Comparison of ENCODE assay signal across 22 cellular contexts in genomic region chr11:1484061-1484671, GRCh38. TPM values are rescaled to one million over a fixed set of nuclear protein-coding genes. Genes with fewer than 3 reads are reported as not detected.
DNase-seq lines count a peak whose midpoint lies in the region; ATAC-seq and TF ChIP-seq lines count a peak whose summit lies in the region.
"Had no signal": no experiment of that assay in that cellular context is flagged by ENCODE, and none has a peak within 500 bp of the region (broad histone marks: within the 10 kb centered on the region; RNA-seq: fewer than 3 reads in every experiment).

No MANE protein-coding gene starts in this region.

- H3K4me1 ChIP-seq in right atrium auricular region: peaks cover 0 to 95% of the 10 kb centered on the region in 2 donors
- peaks cover 83% of the 10 kb centered on the region for H3K4me1 ChIP-seq in muscle layer of colon (ENCODE audit: insufficient read depth, low read length)
- peaks cover 77 to 99% (median 88%) of the 10 kb centered on the region in 4 donors for H3K4me1 ChIP-seq in stomach
- H3K4me1 ChIP-seq: neural progenitor cell had no signal

- H3K4me3 ChIP-seq in right atrium auricular region (no peak overlapping the region), muscle layer of colon (ENCODE audit: low read depth in 1 of 2, low read length in 2 of 2) (peak overlapping the region; percentile 5 to 70), stomach (peak overlapping the region in 2 of 4 donors; percentile 13 to 41)
- H3K4me3 ChIP-seq: neural progenitor cell, skin epidermis had no signal

- TF ChIP-seq EP300 in stomach (IDR thresholded peaks at IDR 0.05): no peak

- WGBS in stomach, 5 donors: 89 to 95% (median 94%) methylated on average over 7 to 17 of the region's 17 CpGs

- no peak for TF ChIP-seq POLR2A in stomach (IDR thresholded peaks at IDR 0.05)

- H3K9me3 ChIP-seq in right atrium auricular region: no peaks in the 10 kb centered on the region
- H3K9me3 ChIP-seq in muscle layer of colon (ENCODE audit: low read length): no peaks in the 10 kb centered on the region
- no peaks in the 10 kb centered on the region for H3K9me3 ChIP-seq in stomach

- H3K27ac ChIP-seq in right atrium auricular region (no peak overlapping the region), muscle layer of colon (ENCODE audit: low read depth, low read length) (peak overlapping the region; percentile 96), stomach (peak overlapping the region in 4 of 5 donors; percentile 70 to 84 (median 84))
- H3K27ac ChIP-seq: HL-60, neural progenitor cell had no signal

- intact Hi-C loops in left cardiac atrium (cut with DNase I): no loop called here
- intact Hi-C loops in stomach (cut with DNase I; ENCODE audit: low total_unique reads): no loop called here

- H3K9ac ChIP-seq in muscle layer of colon (ENCODE audit: low read length): peak overlapping the region; percentile 51
- H3K9ac ChIP-seq: neural progenitor cell had no signal

- H3K27me3 ChIP-seq in right atrium auricular region (no peaks in the 10 kb centered on the region), muscle layer of colon (ENCODE audit: control insufficient read depth in 1 of 2, insufficient read depth in 2 of 2, low read length in 2 of 2) (no peaks in the 10 kb centered on the region), stomach (no peaks in the 10 kb centered on the region)
- H3K27me3 ChIP-seq: neural progenitor cell had no signal

- TF ChIP-seq CTCF in right atrium auricular region (IDR thresholded peaks at IDR 0.05) (no peak), stomach (IDR thresholded peaks at IDR 0.05) (no peak)

- DNase-seq in left cardiac atrium (peak; percentile 16), right atrium auricular region (ENCODE audit: low spot score) (no peak), stomach (no peak), GM03348 (ENCODE audit: low spot score) (no peak)
- DNase-seq in activated effector memory CD4-positive, alpha-beta T cell treated with anti-CD3 and anti-CD28 coated beads, Interleukin-2, amount 50 U/mL, for 16 hours: no peak
- DNase-seq: activated CD4-positive, alpha-beta T cell treated with anti-CD3 and anti-CD28 coated beads for 36 hours; activated naive CD8-positive, alpha-beta T cell treated with anti-CD3 and anti-CD28 coated beads, Interleukin-2, amount 10 ng/mL, durations not matched to agents 7 days and 5 days; activated T-cell treated with anti-CD3 and anti-CD28 coated beads for 4 hours; CD4-positive, alpha-beta T cell; kidney glomerular epithelial cell; NCI-H1436; NCI-H2107; NCI-H446 treated with DMSO at 0.1 percent for 48 hours; NCI-H82; stimulated activated CD8-positive, alpha-beta memory T cell treated with anti-CD3 and anti-CD28 coated beads, Interleukin-4, amount 100 ng/mL, for 48 hours had no signal

- peaks cover 14% of the 10 kb centered on the region for H3K36me3 ChIP-seq in right atrium auricular region
- H3K36me3 ChIP-seq in muscle layer of colon (ENCODE audit: insufficient read depth, low read length): peaks cover 16% of the 10 kb centered on the region
- H3K36me3 ChIP-seq in stomach: peaks cover 12 to 28% (median 21%) of the 10 kb centered on the region in 4 donors
- H3K36me3 ChIP-seq: neural progenitor cell had no signal

- ATAC-seq in left cardiac atrium (no peak), HG03520 (IDR thresholded peaks at IDR 0.05; ENCODE audit: unreplicated experiment) (no peak), GM21390 (IDR thresholded peaks at IDR 0.05; ENCODE audit: unreplicated experiment) (no peak)
- ATAC-seq: activated CD4-positive, alpha-beta T cell treated with anti-CD3 and anti-CD28 coated beads for 36 hours; SK-N-SH treated with all-trans-retinoic acid at 6 μM for 48 hours had no signal

RNA-seq across cellular contexts. Expression of gene MOB2, which starts 2.4 kb away (rescaled TPM):
- total RNA-seq in left cardiac atrium: 10 to 100 TPM; 36.6 to 44.0 TPM
- 10 to 100 TPM; 22.0 to 27.9 TPM for total RNA-seq in right atrium auricular region
- total RNA-seq in stomach: 10 to 100 TPM; 11.3 to 40.6 (median 18.1) TPM
- 10 to 100 TPM; 27.9 to 46.3 (median 37.3) TPM for polyA plus RNA-seq in stomach

Comparison
In these comparisons a context has a peak if more than half of its experiments do, and no peak if none do; other contexts are left out.
1. H3K27ac ChIP-seq: peak in muscle layer of colon (single experiment) and stomach (4 of 5); none in right atrium auricular region (0 of 2).
2. H3K4me3 ChIP-seq: peak in muscle layer of colon (2 of 2); none in right atrium auricular region (0 of 2).